In genomic region chr11:6584528-6584927, GRCh38 we compare ENCODE assay signal across 7 cellular contexts.
"Had no signal": no experiment of that assay in that cellular context is flagged by ENCODE, and none has a peak within 500 bp of the region (broad histone marks: within the 10 kb centered on the region; RNA-seq: fewer than 3 reads in every experiment).

No MANE protein-coding gene starts in this region.

- H3K4me3 ChIP-seq: GM12878 had no signal

- DNase-seq: GDM1, GF-D8 had no signal

- FAIRE-seq: G401.6, GM12878, GM12891, GM18507, GM19239 had no signal

- ATAC-seq: GM12878 had no signal
